ENCODE assay signal across 8 cellular contexts in the genomic region with DNA sequence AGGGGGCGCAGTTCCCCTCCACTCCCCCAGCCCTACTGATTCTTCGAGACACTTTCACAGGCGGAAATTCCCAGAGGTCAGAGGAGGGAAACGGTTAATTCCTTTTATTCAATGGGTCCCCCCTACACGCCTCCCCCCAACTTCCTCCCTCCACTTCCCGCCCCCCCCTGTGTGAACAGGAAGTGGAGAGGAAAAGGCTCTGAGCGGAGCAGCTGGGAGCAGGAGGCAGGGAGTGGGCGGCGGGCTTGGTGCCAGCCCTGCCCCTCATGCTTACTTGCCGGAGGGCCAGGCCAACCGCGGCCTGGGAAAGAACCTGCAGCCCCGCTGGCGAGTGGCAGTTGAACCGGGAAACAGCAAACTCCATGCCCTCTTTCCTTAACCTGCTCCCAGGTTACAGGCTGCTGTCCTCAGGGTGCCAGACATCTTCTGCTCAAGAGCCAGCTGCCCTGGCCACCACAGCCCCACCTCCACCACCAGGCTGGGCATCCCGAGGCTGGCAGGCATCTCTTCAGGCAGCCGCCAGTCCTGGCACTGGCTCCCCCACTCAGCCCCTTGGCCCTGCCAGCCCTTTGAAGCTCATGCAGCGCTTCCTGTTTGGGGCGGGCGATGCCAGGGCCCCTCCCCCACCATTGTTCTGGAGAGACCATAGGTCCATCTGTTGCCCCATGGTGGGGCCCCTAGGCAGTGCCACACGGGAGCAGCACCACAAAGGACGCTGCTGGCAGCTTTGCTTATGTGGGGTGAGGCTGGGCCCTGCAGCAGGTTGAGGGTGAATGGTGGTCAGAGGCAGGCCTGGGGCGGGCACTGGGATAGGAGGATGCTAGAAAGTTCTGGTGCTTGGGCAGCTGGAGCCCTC. TPM values are rescaled to one million over a fixed set of nuclear protein-coding genes. Genes with fewer than 3 reads are reported as not detected.
DNase-seq lines count a peak whose midpoint lies in the region; TF ChIP-seq lines count a peak whose summit lies in the region.

No MANE protein-coding gene starts in this region.

- H3K4me3 ChIP-seq in HUES64 (ENCODE audit: low read length) (peak overlapping the region; percentile 57), colonic mucosa (peak overlapping the region; percentile 22)

- H3K9me3 ChIP-seq in HUES64 (ENCODE audit: insufficient read depth, low read depth, low read length) = no peaks in the 10 kb centered on the region
- no peaks in the 10 kb centered on the region for H3K9me3 ChIP-seq in colonic mucosa

- H3K27ac ChIP-seq in HUES64 (ENCODE audit: low read depth, low read length) (no peak overlapping the region), colonic mucosa (peak overlapping the region; percentile 79), temporal lobe (ENCODE audit: low read depth, low read length) (peak overlapping the region; percentile 54)

- H3K27me3 ChIP-seq in HUES64 (ENCODE audit: insufficient read depth, low read length) = no peaks in the 10 kb centered on the region
- no peaks in the 10 kb centered on the region for H3K27me3 ChIP-seq in colonic mucosa

- TF ChIP-seq CTCF in colonic mucosa (IDR thresholded peaks at IDR 0.05) = no peak

- DNase-seq in DMS53 (lab: John Stamatoyannopoulos, UW) (peak; percentile 93), T-helper 9 cell (peak; percentile 41), colonic mucosa (peak; percentile 80), medulla oblongata (ENCODE audit: extremely low spot score) (peak; percentile 64), NOMO-1 (lab: John Stamatoyannopoulos, UW; ENCODE audit: unreplicated experiment in 2 of 2) (no peak), NCI-H1048 (lab: John Stamatoyannopoulos, UW) (no peak)

- H3K4me1 ChIP-seq in HUES64 (ENCODE audit: insufficient read depth, low read length) (peaks cover 20% of the 10 kb centered on the region), colonic mucosa (peaks cover 18% of the 10 kb centered on the region)

- H3K9ac ChIP-seq in HUES64 (ENCODE audit: low read depth, low read length) (no peak overlapping the region), colonic mucosa (ENCODE audit: low read depth in 2 of 2, low read length in 2 of 2) (peak overlapping the region; percentile 86 to 89)

- intact Hi-C loops in colonic mucosa (cut with DNase I) = loop anchor here (2.0 to 5.0 kb wide), 2 partner anchors 35 to 114 kb away; no protein-coding TSS in a partner anchor

- WGBS in HUES64 = 66% methylated on average over 19 of the region's 23 CpGs

- peaks cover 29% of the 10 kb centered on the region for H3K36me3 ChIP-seq in HUES64 (ENCODE audit: insufficient read depth, low read length)
- no peaks in the 10 kb centered on the region for H3K36me3 ChIP-seq in colonic mucosa

RNA-seq across cellular contexts. Expression of a gene that starts 12.9 kb away (rescaled TPM):
- polyA plus RNA-seq in HUES64 (2013, experiment 1 of 2) = 18.6 TPM
- polyA plus RNA-seq in HUES64 (2013, experiment 2 of 2) = 17.2 TPM
- total RNA-seq in colonic mucosa (10 to 100 TPM; 18.3 to 19.2 TPM), temporal lobe (21.6 TPM)

RNA-seq across cellular contexts. Expression of a gene that starts 22.0 kb away (rescaled TPM):
- 0.15 TPM for polyA plus RNA-seq in HUES64 (2013, experiment 1 of 2)
- polyA plus RNA-seq in HUES64 (2013, experiment 2 of 2) = 0.25 TPM
- 10 to 100 TPM; 18.5 to 21.6 TPM for total RNA-seq in colonic mucosa
- 3.4 TPM for total RNA-seq in temporal lobe

RNA-seq across cellular contexts. Expression of a gene that starts 33.1 kb away (rescaled TPM):
- 1.3 TPM for polyA plus RNA-seq in HUES64 (2013, experiment 1 of 2)
- polyA plus RNA-seq in HUES64 (2013, experiment 2 of 2) = 1.9 TPM
- total RNA-seq in colonic mucosa = 10 to 100 TPM; 14.9 to 18.6 TPM
- 8.9 TPM for total RNA-seq in temporal lobe

RNA-seq across cellular contexts. Expression of a gene that starts 46.1 kb away (rescaled TPM):
- 13.5 TPM for polyA plus RNA-seq in HUES64 (2013, experiment 1 of 2)
- 15.0 TPM for polyA plus RNA-seq in HUES64 (2013, experiment 2 of 2)
- total RNA-seq in colonic mucosa (10 to 100 TPM in 1 of 2 donors, 1 to 10 TPM in 1; 4.0 to 20.9 TPM), temporal lobe (2.7 TPM)

Comparison
In these comparisons a context has a peak if more than half of its experiments do, and no peak if none do; other contexts are left out.
1. DNase-seq: peak in DMS53 (single experiment), T-helper 9 cell (single experiment), colonic mucosa (single experiment) and medulla oblongata (single experiment); none in NOMO-1 (0 of 2) and NCI-H1048 (single experiment).